Comparison of ENCODE assay signal across 8 cellular contexts in genomic region chr2:71330585-71331330, GRCh38. TPM values are rescaled to one million over a fixed set of nuclear protein-coding genes. Genes with fewer than 3 reads are reported as not detected.
A peak's percentile ranks its signal among the peaks of the same experiment; 100 is the strongest.
DNase-seq lines count a peak whose midpoint lies in the region; ATAC-seq and TF ChIP-seq lines count a peak whose summit lies in the region.

No MANE protein-coding gene starts in this region.

- H3K9me3 ChIP-seq in HEK293 (ENCODE audit: control insufficient read depth, insufficient read depth, low read depth, low read length): no peaks in the 10 kb centered on the region
- H3K9me3 ChIP-seq in naive thymus-derived CD4-positive, alpha-beta T cell (ENCODE audit: control insufficient read depth in 2 of 3, low read length in 3 of 3): no peaks in the 10 kb centered on the region

- H3K36me3 ChIP-seq in HEK293 (ENCODE audit: control insufficient read depth in 2 of 2, insufficient read depth in 1 of 2, low read length in 2 of 2): peaks cover 3% of the 10 kb centered on the region in 2 experiments; a peak in 2 of 3 replicates
- H3K36me3 ChIP-seq in naive thymus-derived CD4-positive, alpha-beta T cell (ENCODE audit: control insufficient read depth in 2 of 3, insufficient read depth in 3 of 3, low read length in 3 of 3): peaks cover 0 to 7% (median 0%) of the 10 kb centered on the region in 3 experiments

- DNase-seq in amniotic epithelial cell (ENCODE audit: low read depth): peak; percentile 70
- no peak for DNase-seq in naive thymus-derived CD4-positive, alpha-beta T cell
- DNase-seq in SIG-M5 (lab: John Stamatoyannopoulos, UW): no peak
- DNase-seq in activated gamma-delta T cell treated with Interleukin-2 at 50 U/mL for 16 hours: no peak

- H3K27ac ChIP-seq in 22Rv1 (peak overlapping the region; percentile 62; the same call in 1 of the 2 replicates), HEK293 (ENCODE audit: extremely low read depth, low read depth, low read length) (no peak overlapping the region)
- H3K27ac ChIP-seq in naive thymus-derived CD4-positive, alpha-beta T cell (ENCODE audit: low read depth, low read length): peak overlapping the region; percentile 99

- POLR2A ChIA-PET in HEK293 (lab: Yijun Ruan, JAX): interaction anchor here (0.5 to 2.4 kb wide), 9 partner anchors 14 to 263 kb away, joined by 3 to 13 read pairs (median 5); partner anchors contain the start of genes NAGK and PAIP2B
- POLR2A ChIA-PET in naive thymus-derived CD4-positive, alpha-beta T cell (lab: Charles Lee): interaction anchor here (0.7 to 2.4 kb wide), 12 partner anchors 10 to 262 kb away, joined by 3 to 21 read pairs (median 7); partner anchors contain the start of genes MCEE, MPHOSPH10, NAGK and PAIP2B

- no peaks in the 10 kb centered on the region for H3K9me3 Mint-ChIP-seq in naive thymus-derived CD4-positive, alpha-beta T cell

- H3K4me3 ChIP-seq in HEK293 (ENCODE audit: low read depth, low read length): no peak overlapping the region; the same call in 1 of the 2 replicates
- H3K4me3 ChIP-seq in naive thymus-derived CD4-positive, alpha-beta T cell (ENCODE audit: low read length): peak overlapping the region; percentile 38

- CTCF ChIA-PET in HEK293 (lab: Yijun Ruan, JAX): interaction anchor here (0.6 to 2.4 kb wide), 19 partner anchors 8 to 190 kb away, joined by 3 to 12 read pairs (median 4); no protein-coding TSS in a partner anchor
- CTCF ChIA-PET in naive thymus-derived CD4-positive, alpha-beta T cell (lab: Charles Lee): interaction anchor here (0.6 to 1.5 kb wide), 9 partner anchors 10 to 241 kb away, joined by 3 to 10 read pairs (median 3); no protein-coding TSS in a partner anchor

- H3K27me3 Mint-ChIP-seq in naive thymus-derived CD4-positive, alpha-beta T cell: peaks cover 0 to 20% (median 5%) of the 10 kb centered on the region in 5 donors

- H3K4me3 Mint-ChIP-seq in naive thymus-derived CD4-positive, alpha-beta T cell: peak overlapping the region in 9 of 10 donors; percentile 95 to 100 (median 99)

- no peaks in the 10 kb centered on the region for H3K27me3 ChIP-seq in naive thymus-derived CD4-positive, alpha-beta T cell (ENCODE audit: control insufficient read depth in 2 of 2, insufficient read depth in 2 of 2, low read length in 2 of 2)

- no peak for TF ChIP-seq CTCF in 22Rv1 (IDR thresholded peaks at IDR 0.05)
- no peak for TF ChIP-seq CTCF in HEK293 (tag by site-specific recombination; IDR thresholded peaks at IDR 0.05)

- ATAC-seq in naive thymus-derived CD4-positive, alpha-beta T cell: no peak
- ATAC-seq in HG02610 (IDR thresholded peaks at IDR 0.05; ENCODE audit: unreplicated experiment): no peak
- ATAC-seq in HG03457 (IDR thresholded peaks at IDR 0.05; ENCODE audit: unreplicated experiment): no peak

- peaks cover 19 to 46% (median 33%) of the 10 kb centered on the region in 7 donors for H3K4me1 Mint-ChIP-seq in naive thymus-derived CD4-positive, alpha-beta T cell

- peaks cover 5 to 10% (median 7%) of the 10 kb centered on the region in 5 donors for H3K36me3 Mint-ChIP-seq in naive thymus-derived CD4-positive, alpha-beta T cell

- peaks cover 9% of the 10 kb centered on the region for H3K4me1 ChIP-seq in HEK293 (ENCODE audit: control insufficient read depth, insufficient read depth, low read length)
- peaks cover 18 to 25% of the 10 kb centered on the region in 2 donors for H3K4me1 ChIP-seq in naive thymus-derived CD4-positive, alpha-beta T cell (ENCODE audit: control insufficient read depth in 2 of 2, insufficient read depth in 2 of 2, low read length in 2 of 2)

- intact Hi-C loops in naive thymus-derived CD4-positive, alpha-beta T cell (cut with micrococcal nuclease): loop anchor here (1.0 to 10.0 kb wide), 14 partner anchors 17 to 1902 kb away; partner anchors contain the start of genes PAIP2B (in 2 of the 2), TEX261 (in 2 of the 2), CCT7 (in 1 of the 2) and MCEE (in 1 of the 2)

- peak overlapping the region in 8 of 9 donors; percentile 7 to 100 (median 74) for H3K27ac Mint-ChIP-seq in naive thymus-derived CD4-positive, alpha-beta T cell

TF ChIP-seq in HEK293, 187 proteins besides CTCF, POLR2A, EP300 and RAD21:
- TF ChIP-seq ZNF121 (tag by site-specific recombination; IDR thresholded peaks at IDR 0.05) (peak; percentile 94), ZFP69B (tag by site-specific recombination; IDR thresholded peaks at IDR 0.05) (no peak)

RNA-seq across cellular contexts. Expression of gene ZNF638, which starts 0.8 kb away (rescaled TPM):
- total RNA-seq in naive thymus-derived CD4-positive, alpha-beta T cell: 100 to 1,000 TPM; 113 to 204 (median 121) TPM
- 10 to 100 TPM; 57.6 to 72.7 TPM for polyA plus RNA-seq in naive thymus-derived CD4-positive, alpha-beta T cell
